Comparison of ENCODE assay signal across 26 cellular contexts in the genomic region with DNA sequence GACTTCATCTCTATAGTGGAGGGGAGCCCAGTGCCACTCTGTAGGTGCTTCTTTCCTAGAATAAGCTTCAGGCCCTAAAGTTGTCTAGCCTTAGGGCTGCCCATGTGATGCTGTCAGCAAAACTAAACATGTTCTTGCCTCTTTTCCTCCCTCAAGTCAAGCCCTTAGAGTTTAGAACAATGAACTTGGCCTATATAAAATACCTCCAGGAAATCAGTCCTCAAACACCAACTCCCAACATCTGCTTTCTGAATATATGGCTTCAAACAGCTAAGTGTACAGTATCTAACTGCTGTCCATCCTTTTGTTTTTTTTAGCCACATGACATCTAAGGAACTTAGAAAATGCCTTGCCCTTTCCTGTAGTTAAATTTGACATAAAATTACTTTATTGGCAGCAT.
"Had no signal": no experiment of that assay in that cellular context is flagged by ENCODE, and none has a peak within 500 bp of the region (broad histone marks: within the 10 kb centered on the region; RNA-seq: fewer than 3 reads in every experiment).

No MANE protein-coding gene starts in this region.

- H3K36me3 Mint-ChIP-seq: naive B cell; stimulated activated naive B cell treated with anti-CD40 and anti-IgM and Interleukin-4, amounts not matched to agents 10 μg/mL and 1 μg/mL and 100 μg/mL, for 72 hours had no signal

- H3K27me3 ChIP-seq: esophagus squamous epithelium, left lung, ovary, right lobe of liver, tibial nerve, upper lobe of left lung had no signal

- H3K27ac ChIP-seq: coronary artery, esophagus squamous epithelium, left lung, lower lobe of right lung, ovary, psoas muscle, right lobe of liver, thoracic aorta, tibial nerve, upper lobe of left lung had no signal

- H3K27ac Mint-ChIP-seq: nephron progenitor cell; stimulated activated naive B cell treated with anti-CD40 and anti-IgM and Interleukin-4, amounts not matched to agents 10 μg/mL and 1 μg/mL and 100 μg/mL, for 72 hours had no signal

- H3K4me1 Mint-ChIP-seq: naive B cell; stimulated activated naive B cell treated with anti-CD40 and anti-IgM and Interleukin-4, amounts not matched to agents 10 μg/mL and 1 μg/mL and 100 μg/mL, for 72 hours had no signal

- H3K4me3 ChIP-seq: coronary artery, esophagus squamous epithelium, left lung, lower lobe of right lung, ovary, psoas muscle, right lobe of liver, thoracic aorta, tibial nerve, upper lobe of left lung had no signal

- H3K4me1 ChIP-seq: left lung, lower lobe of right lung, right lobe of liver had no signal

- H3K9me3 ChIP-seq: esophagus squamous epithelium, left lung, lower lobe of right lung, ovary, psoas muscle, right lobe of liver, thoracic aorta, tibial nerve, upper lobe of left lung had no signal

- DNase-seq: dermis blood vessel endothelial cell; effector memory CD4-positive, alpha-beta T cell; erythroblast; esophagus squamous epithelium; foreskin melanocyte; glutamatergic neuron; left lung; lower lobe of right lung; naive B cell; nephron progenitor cell; nucleus accumbens; ovary; posterior cingulate gyrus; psoas muscle; right lobe of liver; small intestine; stimulated activated CD4-positive, alpha-beta T cell treated with anti-CD3 and anti-CD28 coated beads, Interleukin-15, amount 100 ng/mL, for 24 hours; stimulated activated CD4-positive, alpha-beta T cell treated with anti-CD3 and anti-CD28 coated beads, Interleukin-2, amount 100 ng/mL, for 48 hours; stimulated activated naive B cell treated with anti-CD40 and anti-IgM and Interleukin-4, amounts not matched to agents 10 μg/mL and 1 μg/mL and 100 μg/mL, for 72 hours; upper lobe of left lung had no signal

- H3K27me3 Mint-ChIP-seq: naive B cell; stimulated activated naive B cell treated with anti-CD40 and anti-IgM and Interleukin-4, amounts not matched to agents 10 μg/mL and 1 μg/mL and 100 μg/mL, for 72 hours; stimulated activated naive CD8-positive, alpha-beta T cell treated with anti-CD3 and anti-CD28 coated beads, Interleukin-15, Interleukin-2, amounts not matched to agents 100 ng/mL and 50 ng/mL, for 24 hours had no signal

- H3K9me3 Mint-ChIP-seq: stimulated activated naive B cell treated with anti-CD40 and anti-IgM and Interleukin-4, amounts not matched to agents 10 μg/mL and 1 μg/mL and 100 μg/mL, for 72 hours; stimulated activated naive CD8-positive, alpha-beta T cell treated with anti-CD3 and anti-CD28 coated beads, Interleukin-15, Interleukin-2, amounts not matched to agents 100 ng/mL and 50 ng/mL, for 24 hours had no signal

- H3K4me3 Mint-ChIP-seq: naive B cell; nephron progenitor cell; stimulated activated naive B cell treated with anti-CD40 and anti-IgM and Interleukin-4, amounts not matched to agents 10 μg/mL and 1 μg/mL and 100 μg/mL, for 72 hours; stimulated activated naive CD8-positive, alpha-beta T cell treated with anti-CD3 and anti-CD28 coated beads, Interleukin-15, Interleukin-2, amounts not matched to agents 100 ng/mL and 50 ng/mL, for 24 hours had no signal

- ATAC-seq: left lung; lower lobe of right lung; right lobe of liver; stimulated activated naive B cell treated with anti-CD40 and anti-IgM and Interleukin-4, amounts not matched to agents 10 μg/mL and 1 μg/mL and 100 μg/mL, for 72 hours had no signal

- FAIRE-seq: keratinocyte, small intestine, urothelium cell line had no signal

- H3K36me3 ChIP-seq: esophagus squamous epithelium, left lung, lower lobe of right lung, ovary, right lobe of liver, thoracic aorta, tibial nerve, upper lobe of left lung had no signal
